In genomic region chr10:110006358-110007170, GRCh38 we compare ENCODE assay signal across 9 cellular contexts. TPM values are rescaled to one million over a fixed set of nuclear protein-coding genes. Genes with fewer than 3 reads are reported as not detected.
DNase-seq lines count a peak whose midpoint lies in the region; ATAC-seq and TF ChIP-seq lines count a peak whose summit lies in the region.
"Had no signal": no experiment of that assay in that cellular context is flagged by ENCODE, and none has a peak within 500 bp of the region (broad histone marks: within the 10 kb centered on the region; RNA-seq: fewer than 3 reads in every experiment).

No MANE protein-coding gene starts in this region.

- no peaks in the 10 kb centered on the region for H3K9me3 Mint-ChIP-seq in T-helper 2 cell treated with Interferon-gamma antibody and Interleukin-4, amounts not matched to agents 5 μg/mL and 100 μg/mL, for 36 hours
- H3K9me3 Mint-ChIP-seq: stimulated activated naive CD8-positive, alpha-beta T cell treated with anti-CD3 and anti-CD28 coated beads, Interleukin-15, Interleukin-2, amounts not matched to agents 100 ng/mL and 50 ng/mL, for 24 hours had no signal

- H3K36me3 Mint-ChIP-seq in T-helper 2 cell treated with Interferon-gamma antibody and Interleukin-4, amounts not matched to agents 5 μg/mL and 100 μg/mL, for 36 hours (ENCODE audit: low read depth): peaks cover 5% of the 10 kb centered on the region

- TF ChIP-seq CTCF in fibroblast of the aortic adventitia (IDR thresholded peaks at IDR 0.05; ENCODE audit: insufficient read depth, low read length) (no peak), neutrophil (IDR thresholded peaks at IDR 0.05) (no peak)

- no peaks in the 10 kb centered on the region for H3K36me3 ChIP-seq in neutrophil

- peaks cover 32% of the 10 kb centered on the region for H3K4me1 Mint-ChIP-seq in T-helper 2 cell treated with Interferon-gamma antibody and Interleukin-4, amounts not matched to agents 5 μg/mL and 100 μg/mL, for 36 hours (ENCODE audit: low read depth)

- H3K27me3 Mint-ChIP-seq in T-helper 2 cell treated with Interferon-gamma antibody and Interleukin-4, amounts not matched to agents 5 μg/mL and 100 μg/mL, for 36 hours (ENCODE audit: low read depth): no peaks in the 10 kb centered on the region
- H3K27me3 Mint-ChIP-seq: stimulated activated naive CD8-positive, alpha-beta T cell treated with anti-CD3 and anti-CD28 coated beads, Interleukin-15, Interleukin-2, amounts not matched to agents 100 ng/mL and 50 ng/mL, for 24 hours had no signal

- H3K4me3 Mint-ChIP-seq in T-helper 2 cell treated with Interferon-gamma antibody and Interleukin-4, amounts not matched to agents 5 μg/mL and 100 μg/mL, for 36 hours: no peak overlapping the region
- H3K4me3 Mint-ChIP-seq: stimulated activated naive CD8-positive, alpha-beta T cell treated with anti-CD3 and anti-CD28 coated beads, Interleukin-15, Interleukin-2, amounts not matched to agents 100 ng/mL and 50 ng/mL, for 24 hours had no signal

- peak overlapping the region; percentile 93 for H3K27ac ChIP-seq in neutrophil

- DNase-seq in GOT3 (lab: John Stamatoyannopoulos, UW): peak; percentile 48
- peak; percentile 79 for DNase-seq in SW480 (ENCODE audit: low spot score)
- peak; percentile 93 for DNase-seq in fibroblast of the aortic adventitia (ENCODE audit: low read depth)
- no peak for DNase-seq in activated CD4-positive, CD25-positive, alpha-beta regulatory T cell (lab: John Stamatoyannopoulos, UW)
- no peak for DNase-seq in T-helper 2 cell treated with Interferon-gamma antibody and Interleukin-4, amounts not matched to agents 5 μg/mL and 100 μg/mL, for 36 hours (ENCODE audit: low spot score)

- H3K9me3 ChIP-seq in neutrophil: no peaks in the 10 kb centered on the region

- ATAC-seq in GM18511 (IDR thresholded peaks at IDR 0.05; ENCODE audit: unreplicated experiment): no peak
- no peak for ATAC-seq in GM21576 (IDR thresholded peaks at IDR 0.05; ENCODE audit: unreplicated experiment)

- no peak overlapping the region for H3K27ac Mint-ChIP-seq in T-helper 2 cell treated with Interferon-gamma antibody and Interleukin-4, amounts not matched to agents 5 μg/mL and 100 μg/mL, for 36 hours
- H3K27ac Mint-ChIP-seq: stimulated activated naive CD8-positive, alpha-beta T cell treated with anti-CD3 and anti-CD28 coated beads, Interleukin-15, Interleukin-2, amounts not matched to agents 100 ng/mL and 50 ng/mL, for 24 hours had no signal

- H3K4me3 ChIP-seq in fibroblast of the aortic adventitia (ENCODE audit: low read depth, low read length): peak overlapping the region; percentile 74
- peak overlapping the region in 1 of 2 experiments; percentile 86 for H3K4me3 ChIP-seq in neutrophil (ENCODE audit: low read depth in 1 of 2, low read length in 1 of 2)

- peaks cover 42 to 56% of the 10 kb centered on the region in 2 experiments for H3K4me1 ChIP-seq in neutrophil (ENCODE audit: control insufficient read depth in 1 of 2, insufficient read depth in 1 of 2, low read depth in 1 of 2, low read length in 1 of 2)

- H3K27me3 ChIP-seq in neutrophil: no peaks in the 10 kb centered on the region

RNA-seq across cellular contexts. Expression of gene ADD3, which starts 1.2 kb away (rescaled TPM):
- total RNA-seq in fibroblast of the aortic adventitia (ENCODE audit: low replicate concordance): 127 and 524 TPM in 2 replicates

Comparison
In these comparisons a context has a peak if more than half of its experiments do, and no peak if none do; other contexts are left out.
1. DNase-seq: peak in GOT3 (single experiment), SW480 (single experiment) and fibroblast of the aortic adventitia (single experiment); none in activated CD4-positive, CD25-positive, alpha-beta regulatory T cell (0 of 4) and T-helper 2 cell treated with Interferon-gamma antibody and Interleukin-4, amounts not matched to agents 5 μg/mL and 100 μg/mL, for 36 hours (single experiment).